1 cellular context compared by ENCODE assay signal in the genomic region with DNA sequence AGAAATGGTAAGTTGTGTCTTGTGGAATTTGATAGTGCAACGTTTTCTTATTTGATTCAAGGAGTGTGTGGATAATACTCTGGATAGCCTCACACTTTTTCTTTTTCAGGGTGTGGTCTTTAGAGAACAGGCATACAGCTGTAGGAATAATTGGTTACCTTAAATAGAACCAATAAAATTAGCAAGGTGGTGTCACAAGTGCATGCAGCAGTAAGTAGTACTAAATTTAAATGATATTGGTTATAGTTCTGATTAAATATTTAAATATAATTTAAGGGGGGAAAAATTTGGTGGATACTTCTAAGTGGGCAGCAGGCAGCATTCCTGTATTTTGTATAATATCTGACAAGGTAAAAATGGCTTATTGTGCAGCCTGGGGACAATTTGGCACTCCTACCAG.
TF ChIP-seq lines count a peak whose summit lies in the region.

No MANE protein-coding gene starts in this region.

TF ChIP-seq in H1, 55 proteins besides CTCF, POLR2A, EP300 and RAD21 (continued from another document):
- TF ChIP-seq GTF2F1 (IDR thresholded peaks at IDR 0.05; ENCODE audit: borderline replicate concordance, low read depth, low read length), result no peak
- TF ChIP-seq CTBP2 (IDR thresholded peaks at IDR 0.05; ENCODE audit: borderline replicate concordance, insufficient read depth, insufficient read length, low read length), result no peak
- no peak for TF ChIP-seq SP2 (IDR thresholded peaks at IDR 0.05; ENCODE audit: low read length)
- TF ChIP-seq, protein P1, sequence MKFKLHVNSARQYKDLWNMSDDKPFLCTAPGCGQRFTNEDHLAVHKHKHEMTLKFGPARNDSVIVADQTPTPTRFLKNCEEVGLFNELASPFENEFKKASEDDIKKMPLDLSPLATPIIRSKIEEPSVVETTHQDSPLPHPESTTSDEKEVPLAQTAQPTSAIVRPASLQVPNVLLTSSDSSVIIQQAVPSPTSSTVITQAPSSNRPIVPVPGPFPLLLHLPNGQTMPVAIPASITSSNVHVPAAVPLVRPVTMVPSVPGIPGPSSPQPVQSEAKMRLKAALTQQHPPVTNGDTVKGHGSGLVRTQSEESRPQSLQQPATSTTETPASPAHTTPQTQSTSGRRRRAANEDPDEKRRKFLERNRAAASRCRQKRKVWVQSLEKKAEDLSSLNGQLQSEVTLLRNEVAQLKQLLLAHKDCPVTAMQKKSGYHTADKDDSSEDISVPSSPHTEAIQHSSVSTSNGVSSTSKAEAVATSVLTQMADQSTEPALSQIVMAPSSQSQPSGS (IDR thresholded peaks at IDR 0.05; ENCODE audit: low read length), result no peak
TF ChIP-seq in H1: peak in this region for 0.
